In the genomic region with DNA sequence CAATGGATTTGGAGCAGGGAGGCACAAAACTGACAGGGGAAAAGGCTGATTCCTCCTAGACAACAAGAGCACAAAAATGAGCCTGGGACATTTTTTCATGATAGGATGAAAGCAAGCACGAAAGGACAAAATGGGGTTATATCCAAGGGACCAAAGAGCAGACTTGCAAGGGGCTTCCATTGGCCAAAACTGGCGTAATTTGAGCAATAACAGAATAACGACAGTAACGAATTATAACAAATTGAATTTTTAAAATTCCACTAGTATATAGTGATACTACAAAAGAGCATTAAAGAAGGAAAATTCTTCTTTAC, we compare ENCODE assay signal across 1 cellular context.
TF ChIP-seq lines count a peak whose summit lies in the region.

No MANE protein-coding gene starts in this region.

TF ChIP-seq in GM23338, 12 proteins besides CTCF, POLR2A, EP300 and RAD21:
- TF ChIP-seq, protein P1, sequence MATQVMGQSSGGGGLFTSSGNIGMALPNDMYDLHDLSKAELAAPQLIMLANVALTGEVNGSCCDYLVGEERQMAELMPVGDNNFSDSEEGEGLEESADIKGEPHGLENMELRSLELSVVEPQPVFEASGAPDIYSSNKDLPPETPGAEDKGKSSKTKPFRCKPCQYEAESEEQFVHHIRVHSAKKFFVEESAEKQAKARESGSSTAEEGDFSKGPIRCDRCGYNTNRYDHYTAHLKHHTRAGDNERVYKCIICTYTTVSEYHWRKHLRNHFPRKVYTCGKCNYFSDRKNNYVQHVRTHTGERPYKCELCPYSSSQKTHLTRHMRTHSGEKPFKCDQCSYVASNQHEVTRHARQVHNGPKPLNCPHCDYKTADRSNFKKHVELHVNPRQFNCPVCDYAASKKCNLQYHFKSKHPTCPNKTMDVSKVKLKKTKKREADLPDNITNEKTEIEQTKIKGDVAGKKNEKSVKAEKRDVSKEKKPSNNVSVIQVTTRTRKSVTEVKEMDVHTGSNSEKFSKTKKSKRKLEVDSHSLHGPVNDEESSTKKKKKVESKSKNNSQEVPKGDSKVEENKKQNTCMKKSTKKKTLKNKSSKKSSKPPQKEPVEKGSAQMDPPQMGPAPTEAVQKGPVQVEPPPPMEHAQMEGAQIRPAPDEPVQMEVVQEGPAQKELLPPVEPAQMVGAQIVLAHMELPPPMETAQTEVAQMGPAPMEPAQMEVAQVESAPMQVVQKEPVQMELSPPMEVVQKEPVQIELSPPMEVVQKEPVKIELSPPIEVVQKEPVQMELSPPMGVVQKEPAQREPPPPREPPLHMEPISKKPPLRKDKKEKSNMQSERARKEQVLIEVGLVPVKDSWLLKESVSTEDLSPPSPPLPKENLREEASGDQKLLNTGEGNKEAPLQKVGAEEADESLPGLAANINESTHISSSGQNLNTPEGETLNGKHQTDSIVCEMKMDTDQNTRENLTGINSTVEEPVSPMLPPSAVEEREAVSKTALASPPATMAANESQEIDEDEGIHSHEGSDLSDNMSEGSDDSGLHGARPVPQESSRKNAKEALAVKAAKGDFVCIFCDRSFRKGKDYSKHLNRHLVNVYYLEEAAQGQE (IDR thresholded peaks at IDR 0.05; ENCODE audit: unreplicated experiment), result no peak
- TF ChIP-seq STAT1 (IDR thresholded peaks at IDR 0.05; ENCODE audit: unreplicated experiment), result no peak
